Comparison of ENCODE assay signal across 12 cellular contexts in genomic region chr11:86620796-86621575, GRCh38. TPM values are rescaled to one million over a fixed set of nuclear protein-coding genes. Genes with fewer than 3 reads are reported as not detected.
DNase-seq lines count a peak whose midpoint lies in the region; ATAC-seq and TF ChIP-seq lines count a peak whose summit lies in the region.
"Had no signal": no experiment of that assay in that cellular context is flagged by ENCODE, and none has a peak within 500 bp of the region (broad histone marks: within the 10 kb centered on the region; RNA-seq: fewer than 3 reads in every experiment).

No MANE protein-coding gene starts in this region.

- no peak for TF ChIP-seq POLR2A in breast epithelium (IDR thresholded peaks at IDR 0.05)

- CTCF ChIA-PET in MCF 10A (lab: Yijun Ruan, JAX) = interaction anchor here (1.0 to 1.4 kb wide), 2 partner anchors 12 to 164 kb away, joined by 4 to 10 read pairs; no protein-coding TSS in a partner anchor

- H3K27ac ChIP-seq in breast epithelium (peak overlapping the region; percentile 61 to 66), osteoblast (ENCODE audit: low read depth, low read length) (peak overlapping the region; percentile 66), aorta (ENCODE audit: low read depth in 1 of 2, low read length in 2 of 2) (peak overlapping the region in 1 of 2 donors; percentile 74)

- H3K36me3 ChIP-seq in breast epithelium (no peaks in the 10 kb centered on the region), osteoblast (ENCODE audit: insufficient read depth, low read length) (no peaks in the 10 kb centered on the region), aorta (ENCODE audit: control insufficient read depth in 1 of 2, insufficient read depth in 2 of 2, low read length in 1 of 2) (no peaks in the 10 kb centered on the region)

- no peak overlapping the region for H2AFZ ChIP-seq in osteoblast (ENCODE audit: low read length)

- no peak overlapping the region for H3K4me3 Mint-ChIP-seq in MCF 10A (ENCODE audit: unreplicated experiment)
- H3K4me3 Mint-ChIP-seq in activated T-cell treated with anti-CD3 and anti-CD28 coated beads, Interleukin-2, amount 50 U/mL, for 4 hours = no peak overlapping the region
- H3K4me3 Mint-ChIP-seq: activated naive CD4-positive, alpha-beta T cell treated with anti-CD3 and anti-CD28 coated beads, Interleukin-2, amount 50 U/mL, for 24 hours had no signal

- no peak overlapping the region for H3K4me3 ChIP-seq in breast epithelium
- H3K4me3 ChIP-seq in fibroblast of pulmonary artery (replicated peaks; ENCODE audit: low read depth, low read length) = no peak overlapping the region
- no peak overlapping the region for H3K4me3 ChIP-seq in osteoblast (ENCODE audit: insufficient read depth, low read length)
- no peak overlapping the region for H3K4me3 ChIP-seq in aorta (ENCODE audit: low read length in 2 of 2)

- WGBS in aorta, 2 donors = 5 to 10% methylated on average over 2 of the region's 2 CpGs

- no peaks in the 10 kb centered on the region for H4K20me1 ChIP-seq in osteoblast (ENCODE audit: insufficient read depth, low read length)

- H3K36me3 Mint-ChIP-seq in MCF 10A (ENCODE audit: insufficient read depth, unreplicated experiment) = no peaks in the 10 kb centered on the region
- H3K36me3 Mint-ChIP-seq in activated T-cell treated with anti-CD3 and anti-CD28 coated beads, Interleukin-2, amount 50 U/mL, for 4 hours (ENCODE audit: insufficient read depth) = peaks cover 1% of the 10 kb centered on the region

- H3K9me3 ChIP-seq in breast epithelium (no peaks in the 10 kb centered on the region), osteoblast (ENCODE audit: low read depth, low read length) (no peaks in the 10 kb centered on the region), aorta (ENCODE audit: control insufficient read depth, low read length) (no peaks in the 10 kb centered on the region)

- DNase-seq in breast epithelium (ENCODE audit: low spot score in 2 of 2) (peak in 1 of 2 donors; percentile 33), MCF 10A (ENCODE audit: unreplicated experiment) (no peak), fibroblast of pulmonary artery (ENCODE audit: low read depth) (peak; percentile 90), osteoblast (ENCODE audit: insufficient read length, low spot score, missing footprints) (peak; percentile 45), aorta (no peak), ecto neural progenitor cell (ENCODE audit: low spot score) (no peak), NCI-H2107 (lab: John Stamatoyannopoulos, UW) (no peak)
- DNase-seq in activated T-cell treated with anti-CD3 and anti-CD28 coated beads, Interleukin-2, amount 50 U/mL, for 4 hours = no peak
- DNase-seq: 8988T, DMS153, NCI-H1092 treated with DMSO at 0.1 percent for 48 hours had no signal

- POLR2A ChIA-PET in MCF 10A (lab: Yijun Ruan, JAX) = interaction anchor here (1.0 kb wide), 1 partner anchor 18 kb away, joined by 3 read pairs; no protein-coding TSS in a partner anchor

- H3K4me1 ChIP-seq in breast epithelium (peaks cover 0 to 2% of the 10 kb centered on the region in 2 donors), osteoblast (ENCODE audit: insufficient read depth, low read length) (peaks cover 46% of the 10 kb centered on the region), aorta (ENCODE audit: control insufficient read depth in 1 of 2, insufficient read depth in 2 of 2, low read length in 2 of 2) (peaks cover 4 to 10% of the 10 kb centered on the region in 2 donors)

- no peaks in the 10 kb centered on the region for H3K79me2 ChIP-seq in osteoblast (ENCODE audit: insufficient read depth, low read length)

- H3K4me2 ChIP-seq in osteoblast (ENCODE audit: insufficient read depth, low read length) = peak overlapping the region; percentile 8

- H3K9me3 Mint-ChIP-seq in MCF 10A (ENCODE audit: unreplicated experiment) = no peaks in the 10 kb centered on the region
- H3K9me3 Mint-ChIP-seq in activated T-cell treated with anti-CD3 and anti-CD28 coated beads, Interleukin-2, amount 50 U/mL, for 4 hours = peaks cover 8% of the 10 kb centered on the region

- H3K27ac Mint-ChIP-seq in MCF 10A (ENCODE audit: low read depth, unreplicated experiment) = no peak overlapping the region
- H3K27ac Mint-ChIP-seq: activated naive CD4-positive, alpha-beta T cell treated with anti-CD3 and anti-CD28 coated beads, Interleukin-2, amount 50 U/mL, for 24 hours had no signal

- TF ChIP-seq CTCF in breast epithelium (IDR thresholded peaks at IDR 0.05) (no peak), MCF 10A (IDR thresholded peaks at IDR 0.05; ENCODE audit: unreplicated experiment) (no peak), fibroblast of pulmonary artery (IDR thresholded peaks at IDR 0.05; ENCODE audit: low read length, missing control alignments) (no peak), osteoblast (IDR thresholded peaks at IDR 0.05; ENCODE audit: extremely low read depth, low read depth, low read length) (no peak)

- no TSS peak for BruUV-seq in MCF 10A (replicated peaks; lab: Mats Ljungman, UMichigan)

- peaks cover 14% of the 10 kb centered on the region for H3K4me1 Mint-ChIP-seq in MCF 10A (ENCODE audit: insufficient read depth, unreplicated experiment)
- no peaks in the 10 kb centered on the region for H3K4me1 Mint-ChIP-seq in activated T-cell treated with anti-CD3 and anti-CD28 coated beads, Interleukin-2, amount 50 U/mL, for 4 hours (ENCODE audit: low read depth)

- intact Hi-C loops in breast epithelium (cut with DNase I; ENCODE audit: low total_unique reads) = no loop called here
- intact Hi-C loops in MCF 10A (cut with micrococcal nuclease) = no loop called here
- intact Hi-C loops in aorta (cut with DNase I) = no loop called here

- H3K27me3 Mint-ChIP-seq in MCF 10A (ENCODE audit: insufficient read depth, unreplicated experiment) = no peaks in the 10 kb centered on the region
- H3K27me3 Mint-ChIP-seq in activated T-cell treated with anti-CD3 and anti-CD28 coated beads, Interleukin-2, amount 50 U/mL, for 4 hours (ENCODE audit: low read depth) = no peaks in the 10 kb centered on the region
- H3K27me3 Mint-ChIP-seq: activated naive CD4-positive, alpha-beta T cell treated with anti-CD3 and anti-CD28 coated beads, Interleukin-2, amount 50 U/mL, for 24 hours had no signal

- ATAC-seq in aorta (ENCODE audit: low FRiP score) = peak; percentile 79
- no peak for ATAC-seq in activated T-cell treated with anti-CD3 and anti-CD28 coated beads, Interleukin-2, amount 50 U/mL, for 4 hours

- no peaks in the 10 kb centered on the region for H3K27me3 ChIP-seq in breast epithelium
- no peaks in the 10 kb centered on the region for H3K27me3 ChIP-seq in osteoblast (ENCODE audit: insufficient read depth, low read length)
- no peaks in the 10 kb centered on the region for H3K27me3 ChIP-seq in aorta (ENCODE audit: control insufficient read depth in 1 of 2, insufficient read depth in 2 of 2, low read length in 1 of 2)

RNA-seq across cellular contexts. Expression of gene ME3, which starts 51.4 kb away (rescaled TPM):
- 10 to 100 TPM; 53.0 to 68.5 (median 56.3) TPM for total RNA-seq in breast epithelium
- total RNA-seq in MCF 10A (2022) = 0.49 TPM in 1 of 2 replicates, not detected in the other
- total RNA-seq in osteoblast = 70.9 and 73.4 TPM in 2 replicates
- 10 to 100 TPM; 27.7 to 29.4 TPM for total RNA-seq in aorta
- 10 to 100 TPM in 1 of 2 donors, 1 to 10 TPM in 1; 9.5 to 41.0 TPM for polyA plus RNA-seq in aorta
- total RNA-seq in activated T-cell treated with anti-CD3 and anti-CD28 coated beads, Interleukin-2, amount 50 U/mL, for 4 hours = 10 to 100 TPM in 1 of 3 donors, 1 to 10 TPM in 2; 5.3 to 10.3 (median 8.3) TPM

Comparison
In these comparisons a context has a peak if more than half of its experiments do, and no peak if none do; other contexts are left out.
1. DNase-seq: peak in fibroblast of pulmonary artery (single experiment) and osteoblast (single experiment); none in MCF 10A (single experiment), aorta (0 of 2), ecto neural progenitor cell (single experiment), NCI-H2107 (single experiment) and activated T-cell treated with anti-CD3 and anti-CD28 coated beads, Interleukin-2, amount 50 U/mL, for 4 hours (single experiment).